In the genomic region with DNA sequence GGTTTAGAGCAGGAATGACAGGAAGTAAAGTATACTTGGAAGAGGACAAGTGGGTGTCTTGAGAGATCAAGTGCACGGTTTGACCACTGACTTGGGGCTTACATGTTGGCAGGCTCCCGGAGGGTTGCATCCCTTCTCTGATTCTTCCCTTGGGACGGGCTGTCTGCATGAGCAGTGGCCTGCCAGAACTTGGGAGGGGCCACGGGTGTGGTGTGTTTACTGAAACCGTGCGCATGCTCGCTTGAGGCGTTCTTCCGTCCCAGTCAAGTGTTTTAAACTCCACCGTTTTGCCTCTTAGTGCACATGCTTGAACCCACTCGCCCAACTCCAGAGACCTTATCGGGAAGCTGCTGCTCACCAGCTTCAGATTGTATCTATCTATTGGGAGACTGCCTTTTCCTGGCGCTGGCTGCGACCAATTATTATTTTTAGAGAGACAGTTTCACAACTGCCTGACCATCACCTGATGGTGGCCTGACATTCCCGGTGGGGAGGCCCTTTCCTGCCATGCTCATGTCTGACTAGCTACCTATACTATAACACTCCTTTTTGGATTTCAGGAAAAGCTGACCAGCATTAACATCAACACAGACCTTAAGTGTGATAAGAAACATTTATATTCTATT, we compare ENCODE assay signal across 16 cellular contexts. TPM values are rescaled to one million over a fixed set of nuclear protein-coding genes. Genes with fewer than 3 reads are reported as not detected.
A peak's percentile ranks its signal among the peaks of the same experiment; 100 is the strongest.
DNase-seq lines count a peak whose midpoint lies in the region; ATAC-seq, FAIRE-seq and TF ChIP-seq lines count a peak whose summit lies in the region.
"Had no signal": no experiment of that assay in that cellular context is flagged by ENCODE, and none has a peak within 500 bp of the region (broad histone marks: within the 10 kb centered on the region; RNA-seq: fewer than 3 reads in every experiment).

No MANE protein-coding gene starts in this region.

- H3K27ac Mint-ChIP-seq in stimulated activated naive CD8-positive, alpha-beta T cell treated with anti-CD3 and anti-CD28 coated beads, Interleukin-15, amount 100 ng/mL, for 72 hours: peak overlapping the region; percentile 33 to 59
- no peak overlapping the region for H3K27ac Mint-ChIP-seq in activated T-cell treated with anti-CD3 and anti-CD28 coated beads, Interleukin-2, amount 50 U/mL, for 72 hours
- H3K27ac Mint-ChIP-seq: activated CD4-positive, alpha-beta memory T cell treated with anti-CD3 and anti-CD28 coated beads for 36 hours; stimulated activated memory B cell treated with anti-CD40 and anti-IgM and Interleukin-4, amounts not matched to agents 10 μg/mL and 1 μg/mL and 100 μg/mL, for 72 hours had no signal

- no peaks in the 10 kb centered on the region for H3K36me3 Mint-ChIP-seq in activated T-cell treated with anti-CD3 and anti-CD28 coated beads, Interleukin-2, amount 50 U/mL, for 72 hours (ENCODE audit: insufficient read depth in 2 of 2)
- H3K36me3 Mint-ChIP-seq: activated CD4-positive, alpha-beta memory T cell treated with anti-CD3 and anti-CD28 coated beads for 36 hours; stimulated activated memory B cell treated with anti-CD40 and anti-IgM and Interleukin-4, amounts not matched to agents 10 μg/mL and 1 μg/mL and 100 μg/mL, for 72 hours had no signal

- H3K9me3 ChIP-seq in left lung: no peaks in the 10 kb centered on the region
- H3K9me3 ChIP-seq: HAP-1, spleen had no signal

- ATAC-seq in stimulated activated naive CD8-positive, alpha-beta T cell treated with anti-CD3 and anti-CD28 coated beads, Interleukin-15, amount 100 ng/mL, for 72 hours: no peak
- no peak for ATAC-seq in stimulated activated naive CD8-positive, alpha-beta T cell treated with anti-CD3 and anti-CD28 coated beads, Interleukin-15, Interleukin-2, amounts not matched to agents 100 U/mL and 50 U/mL, for 24 hours
- ATAC-seq in left lung: peak; percentile 89
- no peak for ATAC-seq in activated T-cell treated with anti-CD3 and anti-CD28 coated beads, Interleukin-2, amount 50 U/mL, for 72 hours (replicated peaks in 1 of 2)
- ATAC-seq: stimulated activated memory B cell treated with anti-CD40 and anti-IgM and Interleukin-4, amounts not matched to agents 10 μg/mL and 1 μg/mL and 100 μg/mL, for 72 hours had no signal

- no peaks in the 10 kb centered on the region for H3K9me3 Mint-ChIP-seq in stimulated activated naive CD8-positive, alpha-beta T cell treated with anti-CD3 and anti-CD28 coated beads, Interleukin-15, amount 100 ng/mL, for 72 hours
- H3K9me3 Mint-ChIP-seq in activated T-cell treated with anti-CD3 and anti-CD28 coated beads, Interleukin-2, amount 50 U/mL, for 72 hours: no peaks in the 10 kb centered on the region
- H3K9me3 Mint-ChIP-seq: activated CD4-positive, alpha-beta memory T cell treated with anti-CD3 and anti-CD28 coated beads for 36 hours; stimulated activated memory B cell treated with anti-CD40 and anti-IgM and Interleukin-4, amounts not matched to agents 10 μg/mL and 1 μg/mL and 100 μg/mL, for 72 hours had no signal

- DNase-seq in stimulated activated naive CD8-positive, alpha-beta T cell treated with anti-CD3 and anti-CD28 coated beads, Interleukin-15, amount 100 ng/mL, for 72 hours: no peak
- DNase-seq in stimulated activated naive CD8-positive, alpha-beta T cell treated with anti-CD3 and anti-CD28 coated beads, Interleukin-15, Interleukin-2, amounts not matched to agents 100 U/mL and 50 U/mL, for 24 hours: no peak
- DNase-seq in RPMI7951 (ENCODE audit: low read depth) (peak; percentile 69), left lung (peak; percentile 60 to 78), urothelium cell line (ENCODE audit: low spot score) (peak; percentile 72), caudate nucleus (lab: John Stamatoyannopoulos, UW) (no peak)
- DNase-seq in activated T-cell treated with anti-CD3 and anti-CD28 coated beads, Interleukin-2, amount 50 U/mL, for 72 hours: no peak
- no peak for DNase-seq in activated T-cell treated with anti-CD3 and anti-CD28 coated beads, Interleukin-2, amount 50 U/mL, for 48 hours
- DNase-seq: activated CD4-positive, alpha-beta memory T cell treated with anti-CD3 and anti-CD28 coated beads for 36 hours; cortex of kidney; kidney glomerular epithelial cell; spleen had no signal

- no peak overlapping the region for H3K4me3 ChIP-seq in left lung
- H3K4me3 ChIP-seq: HAP-1, spleen had no signal

- no peaks in the 10 kb centered on the region for H3K4me1 ChIP-seq in left lung
- H3K4me1 ChIP-seq: HAP-1, parathyroid adenoma, spleen had no signal

- H3K27me3 ChIP-seq in left lung: no peaks in the 10 kb centered on the region
- H3K27me3 ChIP-seq: spleen had no signal

- no peaks in the 10 kb centered on the region for H3K36me3 ChIP-seq in left lung
- H3K36me3 ChIP-seq: HAP-1, spleen had no signal

- TF ChIP-seq CTCF in left lung (IDR thresholded peaks at IDR 0.05): no peak

- H3K4me3 Mint-ChIP-seq in stimulated activated naive CD8-positive, alpha-beta T cell treated with anti-CD3 and anti-CD28 coated beads, Interleukin-15, amount 100 ng/mL, for 72 hours: no peak overlapping the region
- no peak overlapping the region for H3K4me3 Mint-ChIP-seq in activated T-cell treated with anti-CD3 and anti-CD28 coated beads, Interleukin-2, amount 50 U/mL, for 72 hours
- H3K4me3 Mint-ChIP-seq: activated CD4-positive, alpha-beta memory T cell treated with anti-CD3 and anti-CD28 coated beads for 36 hours; stimulated activated memory B cell treated with anti-CD40 and anti-IgM and Interleukin-4, amounts not matched to agents 10 μg/mL and 1 μg/mL and 100 μg/mL, for 72 hours had no signal

- intact Hi-C loops in left lung (cut with DNase I): no loop called here

- H3K27ac ChIP-seq in left lung: no peak overlapping the region
- no peak overlapping the region for H3K27ac ChIP-seq in caudate nucleus (ENCODE audit: low read depth, low read length)
- H3K27ac ChIP-seq: parathyroid adenoma, spleen had no signal

- no peaks in the 10 kb centered on the region for H3K27me3 Mint-ChIP-seq in stimulated activated naive CD8-positive, alpha-beta T cell treated with anti-CD3 and anti-CD28 coated beads, Interleukin-15, amount 100 ng/mL, for 72 hours
- H3K27me3 Mint-ChIP-seq in activated T-cell treated with anti-CD3 and anti-CD28 coated beads, Interleukin-2, amount 50 U/mL, for 72 hours (ENCODE audit: low read depth): peaks cover 6% of the 10 kb centered on the region

- H3K4me1 Mint-ChIP-seq in stimulated activated naive CD8-positive, alpha-beta T cell treated with anti-CD3 and anti-CD28 coated beads, Interleukin-15, amount 100 ng/mL, for 72 hours: no peaks in the 10 kb centered on the region
- no peaks in the 10 kb centered on the region for H3K4me1 Mint-ChIP-seq in activated T-cell treated with anti-CD3 and anti-CD28 coated beads, Interleukin-2, amount 50 U/mL, for 72 hours (ENCODE audit: low read depth)
- H3K4me1 Mint-ChIP-seq: stimulated activated memory B cell treated with anti-CD40 and anti-IgM and Interleukin-4, amounts not matched to agents 10 μg/mL and 1 μg/mL and 100 μg/mL, for 72 hours had no signal

- peak; percentile 97 for FAIRE-seq in urothelium cell line (lab: Jason Lieb, UNC)

RNA-seq across cellular contexts. Expression of gene C3orf22, which starts 14.9 kb away (rescaled TPM):
- total RNA-seq in RPMI7951 (2014; rRNA removed; shearing (Covaris generic)): not detected in 2 replicates
- total RNA-seq in left lung: not detected
- not detected for total RNA-seq in activated T-cell treated with anti-CD3 and anti-CD28 coated beads, Interleukin-2, amount 50 U/mL, for 72 hours
- total RNA-seq: activated CD4-positive, alpha-beta memory T cell treated with anti-CD3 and anti-CD28 coated beads for 36 hours; epithelial cell of proximal tubule; spleen had no signal

RNA-seq across cellular contexts. Expression of gene CHST13, which starts 49.6 kb away (rescaled TPM):
- total RNA-seq in RPMI7951 (2014; rRNA removed; shearing (Covaris generic)): not detected in 2 replicates
- 1 to 10 TPM in 1 of 2 donors, under 1 TPM in 1; 0.61 to 3.0 TPM for total RNA-seq in left lung
- total RNA-seq in activated T-cell treated with anti-CD3 and anti-CD28 coated beads, Interleukin-2, amount 50 U/mL, for 72 hours: not detected
- total RNA-seq: activated CD4-positive, alpha-beta memory T cell treated with anti-CD3 and anti-CD28 coated beads for 36 hours had no signal

RNA-seq across cellular contexts. Expression of gene UROC1, which starts 56.0 kb away (rescaled TPM):
- not detected in 2 replicates for total RNA-seq in RPMI7951 (2014; rRNA removed; shearing (Covaris generic))
- not detected for total RNA-seq in left lung
- total RNA-seq in activated T-cell treated with anti-CD3 and anti-CD28 coated beads, Interleukin-2, amount 50 U/mL, for 72 hours: not detected
- total RNA-seq: activated CD4-positive, alpha-beta memory T cell treated with anti-CD3 and anti-CD28 coated beads for 36 hours; epithelial cell of proximal tubule had no signal

Comparison
In these comparisons a context has a peak if more than half of its experiments do, and no peak if none do; other contexts are left out.
1. DNase-seq: peak in RPMI7951 (single experiment), left lung (2 of 2) and urothelium cell line (single experiment); none in stimulated activated naive CD8-positive, alpha-beta T cell treated with anti-CD3 and anti-CD28 coated beads, Interleukin-15, amount 100 ng/mL, for 72 hours (0 of 2), stimulated activated naive CD8-positive, alpha-beta T cell treated with anti-CD3 and anti-CD28 coated beads, Interleukin-15, Interleukin-2, amounts not matched to agents 100 U/mL and 50 U/mL, for 24 hours (single experiment), caudate nucleus (0 of 61), activated T-cell treated with anti-CD3 and anti-CD28 coated beads, Interleukin-2, amount 50 U/mL, for 72 hours (0 of 2) and activated T-cell treated with anti-CD3 and anti-CD28 coated beads, Interleukin-2, amount 50 U/mL, for 48 hours (0 of 2).